Comparison of ENCODE assay signal across 25 cellular contexts in genomic region chr19:23783634-23784033, GRCh38.
"Had no signal": no experiment of that assay in that cellular context is flagged by ENCODE, and none has a peak within 500 bp of the region (broad histone marks: within the 10 kb centered on the region; RNA-seq: fewer than 3 reads in every experiment).

No MANE protein-coding gene starts in this region.

- H3K27me3 ChIP-seq: esophagus muscularis mucosa, foreskin keratinocyte, gastroesophageal sphincter, heart left ventricle, neural progenitor cell, sigmoid colon, spleen, testis, tibial artery, upper lobe of left lung had no signal

- H3K36me3 ChIP-seq: esophagus muscularis mucosa, gastroesophageal sphincter, heart left ventricle, lower lobe of right lung, sigmoid colon had no signal

- H3K4me1 ChIP-seq: esophagus muscularis mucosa, foreskin keratinocyte, gastroesophageal sphincter, heart left ventricle, left ventricle myocardium inferior, lower lobe of right lung, neural progenitor cell, psoas muscle, sigmoid colon, spleen, testis, tibial artery, upper lobe of left lung had no signal

- H3K9me3 ChIP-seq: esophagus muscularis mucosa, gastroesophageal sphincter, left ventricle myocardium inferior, lower lobe of right lung, psoas muscle, sigmoid colon, testis, tibial artery, upper lobe of left lung had no signal

- ATAC-seq: foreskin keratinocyte; gastroesophageal sphincter; heart left ventricle; left cardiac atrium; lower lobe of right lung; naive thymus-derived CD4-positive, alpha-beta T cell; psoas muscle; right cardiac atrium; stimulated activated memory B cell treated with anti-CD40 and anti-IgM and Interleukin-4, amounts not matched to agents 10 μg/mL and 1 μg/mL and 100 μg/mL, for 72 hours; stimulated activated naive CD8-positive, alpha-beta T cell treated with anti-CD3 and anti-CD28 coated beads, Interleukin-15, Interleukin-2, amounts not matched to agents 100 U/mL and 50 U/mL, for 24 hours had no signal

- H3K4me3 Mint-ChIP-seq: naive thymus-derived CD4-positive, alpha-beta T cell; nephron; neural progenitor cell; stimulated activated memory B cell treated with anti-CD40 and anti-IgM and Interleukin-4, amounts not matched to agents 10 μg/mL and 1 μg/mL and 100 μg/mL, for 72 hours had no signal

- H3K9me3 Mint-ChIP-seq: stimulated activated memory B cell treated with anti-CD40 and anti-IgM and Interleukin-4, amounts not matched to agents 10 μg/mL and 1 μg/mL and 100 μg/mL, for 72 hours had no signal

- H3K9ac ChIP-seq: neural progenitor cell had no signal

- H2AFZ ChIP-seq: neural progenitor cell had no signal

- H3K27ac Mint-ChIP-seq: naive thymus-derived CD4-positive, alpha-beta T cell; nephron; neural progenitor cell; stimulated activated memory B cell treated with anti-CD40 and anti-IgM and Interleukin-4, amounts not matched to agents 10 μg/mL and 1 μg/mL and 100 μg/mL, for 72 hours had no signal

- H3K27ac ChIP-seq: coronary artery, esophagus muscularis mucosa, foreskin keratinocyte, gastroesophageal sphincter, heart left ventricle, left ventricle myocardium inferior, lower lobe of right lung, neural progenitor cell, psoas muscle, sigmoid colon, spleen, testis, tibial artery, upper lobe of left lung had no signal

- H3K4me2 ChIP-seq: neural progenitor cell had no signal

- DNase-seq: dermis blood vessel endothelial cell; effector memory CD4-positive, alpha-beta T cell; foreskin keratinocyte; heart left ventricle; hippocampal formation; left cardiac atrium; left ventricle myocardium inferior; lower lobe of right lung; naive thymus-derived CD4-positive, alpha-beta T cell; psoas muscle; right cardiac atrium; sigmoid colon; spleen; stimulated activated CD4-positive, alpha-beta T cell treated with anti-CD3 and anti-CD28 coated beads, Interleukin-4, amount 100 ng/mL, for 4 hours; stimulated activated naive CD8-positive, alpha-beta T cell treated with anti-CD3 and anti-CD28 coated beads, Interleukin-15, Interleukin-2, amounts not matched to agents 100 U/mL and 50 U/mL, for 24 hours; substantia nigra; testis; tibial artery; upper lobe of left lung had no signal

- H3K4me3 ChIP-seq: coronary artery, esophagus muscularis mucosa, gastroesophageal sphincter, heart left ventricle, left ventricle myocardium inferior, lower lobe of right lung, neural progenitor cell, psoas muscle, sigmoid colon, spleen, testis, tibial artery, upper lobe of left lung had no signal

- H3K27me3 Mint-ChIP-seq: naive thymus-derived CD4-positive, alpha-beta T cell; stimulated activated memory B cell treated with anti-CD40 and anti-IgM and Interleukin-4, amounts not matched to agents 10 μg/mL and 1 μg/mL and 100 μg/mL, for 72 hours had no signal

- H3K4me1 Mint-ChIP-seq: nephron; neural progenitor cell; stimulated activated memory B cell treated with anti-CD40 and anti-IgM and Interleukin-4, amounts not matched to agents 10 μg/mL and 1 μg/mL and 100 μg/mL, for 72 hours had no signal
